In genomic region chr19:12868540-12869112, GRCh38 we compare ENCODE assay signal across 11 cellular contexts. TPM values are rescaled to one million over a fixed set of nuclear protein-coding genes. Genes with fewer than 3 reads are reported as not detected.
DNase-seq lines count a peak whose midpoint lies in the region; TF ChIP-seq lines count a peak whose summit lies in the region.
"Had no signal": no experiment of that assay in that cellular context is flagged by ENCODE, and none has a peak within 500 bp of the region (broad histone marks: within the 10 kb centered on the region; RNA-seq: fewer than 3 reads in every experiment).

No MANE protein-coding gene starts in this region.

- H3K27me3 Mint-ChIP-seq in HFFc6 (ENCODE audit: insufficient read depth), result peaks cover 6% of the 10 kb centered on the region
- peaks cover 6 to 7% of the 10 kb centered on the region in 2 donors for H3K27me3 Mint-ChIP-seq in CD4-positive, alpha-beta memory T cell

- DNase-seq in Daoy (ENCODE audit: low read depth) (peak; percentile 39), HFFc6 (peak; percentile 25), glomerular visceral epithelial cell (ENCODE audit: extremely low spot score) (peak; percentile 19), NCI-H1417 treated with DMSO at 0.1 percent for 48 hours (lab: John Stamatoyannopoulos, UW) (no peak), midbrain (lab: John Stamatoyannopoulos, UW) (no peak)
- no peak for DNase-seq in CD4-positive, alpha-beta memory T cell
- DNase-seq: activated B cell treated with CpG ODN at 0.5 μM for 24 hours, amniotic stem cell had no signal

- no peaks in the 10 kb centered on the region for H3K36me3 ChIP-seq in CD4-positive, alpha-beta memory T cell (ENCODE audit: insufficient read depth, low read length)

- no peaks in the 10 kb centered on the region for H3K27me3 ChIP-seq in CD4-positive, alpha-beta memory T cell (ENCODE audit: insufficient read depth, low read length)

- CTCF ChIA-PET in CD4-positive, alpha-beta memory T cell (lab: Charles Lee; ENCODE audit: partially characterized antibody), result interaction anchor here (0.6 kb wide), 1 partner anchor 10 kb away, joined by 3 read pairs; no protein-coding TSS in a partner anchor

- no peaks in the 10 kb centered on the region for H3K4me1 Mint-ChIP-seq in HFFc6 (ENCODE audit: low read depth)
- peaks cover 8 to 27% (median 11%) of the 10 kb centered on the region in 4 donors for H3K4me1 Mint-ChIP-seq in CD4-positive, alpha-beta memory T cell

- no peaks in the 10 kb centered on the region for H3K9me3 ChIP-seq in CD4-positive, alpha-beta memory T cell (ENCODE audit: control insufficient read depth in 1 of 2, low read length in 2 of 2)

- H3K4me3 Mint-ChIP-seq in HFFc6, result no peak overlapping the region
- H3K4me3 Mint-ChIP-seq in CD4-positive, alpha-beta memory T cell, result peak overlapping the region in 1 of 8 donors; percentile 82

- no peak for TF ChIP-seq CTCF in HFFc6 (IDR thresholded peaks at IDR 0.05)

- intact Hi-C loops in CD4-positive, alpha-beta memory T cell (cut with micrococcal nuclease), result no loop called here

- H3K4me3 ChIP-seq in CD4-positive, alpha-beta memory T cell (ENCODE audit: low read length in 2 of 2), result no peak overlapping the region

- peaks cover 12% of the 10 kb centered on the region for H3K36me3 Mint-ChIP-seq in HFFc6 (ENCODE audit: low read depth)
- H3K36me3 Mint-ChIP-seq in CD4-positive, alpha-beta memory T cell, result peaks cover 7 to 11% of the 10 kb centered on the region in 2 donors

- POLR2A ChIA-PET in CD4-positive, alpha-beta memory T cell (lab: Charles Lee; ENCODE audit: partially characterized antibody), result interaction anchor here (1.4 kb wide), 1 partner anchor 23 kb away, joined by 3 read pairs; the partner anchor contains the start of gene GCDH

- H3K9me3 Mint-ChIP-seq in HFFc6, result peaks cover 11% of the 10 kb centered on the region
- peaks cover 0 to 4% (median 0%) of the 10 kb centered on the region in 8 donors for H3K9me3 Mint-ChIP-seq in CD4-positive, alpha-beta memory T cell
- H3K9me3 Mint-ChIP-seq: activated B cell treated with CpG ODN at 0.5 μM for 24 hours had no signal

- no peak overlapping the region for H3K27ac ChIP-seq in CD4-positive, alpha-beta memory T cell (ENCODE audit: low read depth, low read length)

- no peak overlapping the region for H3K27ac Mint-ChIP-seq in HFFc6
- no peak overlapping the region for H3K27ac Mint-ChIP-seq in CD4-positive, alpha-beta memory T cell
- H3K27ac Mint-ChIP-seq: activated B cell treated with CpG ODN at 0.5 μM for 24 hours had no signal

- H3K4me1 ChIP-seq in CD4-positive, alpha-beta memory T cell (ENCODE audit: insufficient read depth, low read length), result peaks cover 8% of the 10 kb centered on the region

RNA-seq across cellular contexts. Expression of gene DNASE2, which starts 12.6 kb away (rescaled TPM):
- 13.7 and 19.3 TPM in 2 replicates for total RNA-seq in Daoy (2014; rRNA removed; shearing (Covaris generic))
- 10 to 100 TPM; 26.0 to 33.5 (median 28.4) TPM for total RNA-seq in HFFc6 (2021; fragmentation: NEBNext Ultra II Directional; extraction: Animal tissue kit (Norgen Biotek cat#: 25700))
- total RNA-seq in CD4-positive, alpha-beta memory T cell, result 10 to 100 TPM; 31.6 to 32.8 TPM
- polyA plus RNA-seq in CD4-positive, alpha-beta memory T cell, result 10 to 100 TPM; 55.3 to 81.8 TPM

RNA-seq across cellular contexts. Expression of gene KLF1, which starts 18.4 kb away (rescaled TPM):
- not detected in 2 replicates for total RNA-seq in Daoy (2014; rRNA removed; shearing (Covaris generic))
- total RNA-seq in HFFc6 (2021; fragmentation: NEBNext Ultra II Directional; extraction: Animal tissue kit (Norgen Biotek cat#: 25700)), result not detected
- not detected for total RNA-seq in CD4-positive, alpha-beta memory T cell
- not detected for polyA plus RNA-seq in CD4-positive, alpha-beta memory T cell
- total RNA-seq: activated B cell treated with CpG ODN at 0.5 μM for 24 hours, endothelial cell of umbilical vein had no signal
- polyA plus RNA-seq: endothelial cell of umbilical vein, keratinocyte had no signal

RNA-seq across cellular contexts. Expression of gene GCDH, which starts 22.3 kb away (rescaled TPM):
- 47.0 and 91.3 TPM in 2 replicates for total RNA-seq in Daoy (2014; rRNA removed; shearing (Covaris generic))
- 10 to 100 TPM; 20.6 to 24.6 (median 21.1) TPM for total RNA-seq in HFFc6 (2021; fragmentation: NEBNext Ultra II Directional; extraction: Animal tissue kit (Norgen Biotek cat#: 25700))
- total RNA-seq in CD4-positive, alpha-beta memory T cell, result 10 to 100 TPM; 63.9 to 66.1 TPM
- polyA plus RNA-seq in CD4-positive, alpha-beta memory T cell, result 10 to 100 TPM; 16.5 to 27.4 TPM

RNA-seq across cellular contexts. Expression of gene MAST1, which starts 30.3 kb away (rescaled TPM):
- 0.11 and 0.57 TPM in 2 replicates for total RNA-seq in Daoy (2014; rRNA removed; shearing (Covaris generic))
- total RNA-seq in HFFc6 (2021; fragmentation: NEBNext Ultra II Directional; extraction: Animal tissue kit (Norgen Biotek cat#: 25700)), result under 1 TPM in 3 of 6 experiments, not detected in 3; 0.09 to 0.34 (median 0.26) TPM
- total RNA-seq in CD4-positive, alpha-beta memory T cell, result not detected
- polyA plus RNA-seq in CD4-positive, alpha-beta memory T cell, result under 1 TPM in 1 of 2 donors, not detected in 1; 0.48 TPM

RNA-seq across cellular contexts. Expression of gene RTBDN, which starts 34.2 kb away (rescaled TPM):
- total RNA-seq in Daoy (2014; rRNA removed; shearing (Covaris generic)), result not detected in 2 replicates
- not detected for total RNA-seq in HFFc6 (2021; fragmentation: NEBNext Ultra II Directional; extraction: Animal tissue kit (Norgen Biotek cat#: 25700))
- not detected for total RNA-seq in CD4-positive, alpha-beta memory T cell
- polyA plus RNA-seq in CD4-positive, alpha-beta memory T cell, result not detected
- total RNA-seq: activated B cell treated with CpG ODN at 0.5 μM for 24 hours, endothelial cell of umbilical vein, posterior vena cava had no signal
- polyA plus RNA-seq: endothelial cell of umbilical vein, keratinocyte had no signal

Comparison
In these comparisons a context has a peak if more than half of its experiments do, and no peak if none do; other contexts are left out.
1. DNase-seq: peak in Daoy (single experiment), HFFc6 (single experiment) and glomerular visceral epithelial cell (single experiment); none in NCI-H1417 treated with DMSO at 0.1 percent for 48 hours (single experiment), CD4-positive, alpha-beta memory T cell (0 of 5) and midbrain (single experiment).